In the genomic region with DNA sequence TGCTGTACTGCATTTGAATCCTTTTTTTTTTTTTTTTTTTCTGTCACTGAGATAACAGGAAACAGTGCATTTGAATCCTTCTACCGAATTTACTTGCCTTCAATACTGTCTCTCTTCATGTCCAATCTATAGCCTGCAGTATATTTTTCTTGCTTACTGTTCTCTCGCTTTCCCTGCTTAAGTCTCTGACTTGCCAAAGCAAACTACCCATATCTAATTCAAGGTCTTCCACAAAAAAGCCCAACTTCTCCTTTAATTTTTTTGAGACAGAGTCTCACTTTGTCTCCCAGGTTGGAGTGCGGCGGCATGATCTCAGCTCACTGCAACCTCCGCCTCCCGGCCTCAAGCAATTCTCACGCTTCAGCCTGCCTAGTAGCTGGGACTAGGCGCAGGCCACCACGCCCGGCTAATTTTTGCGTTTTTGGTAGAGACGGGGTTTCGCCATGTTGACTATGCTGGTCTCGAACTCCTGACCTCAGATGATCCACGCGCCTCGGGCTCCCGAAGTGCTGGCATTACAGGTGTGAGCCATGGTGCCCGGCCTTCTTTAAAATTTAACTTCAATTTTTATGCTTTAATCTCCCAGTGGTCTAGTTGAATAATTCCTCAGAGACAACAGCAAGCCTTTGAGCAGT, we compare ENCODE assay signal across 8 cellular contexts. TPM values are rescaled to one million over a fixed set of nuclear protein-coding genes. Genes with fewer than 3 reads are reported as not detected.
DNase-seq lines count a peak whose midpoint lies in the region; ATAC-seq and TF ChIP-seq lines count a peak whose summit lies in the region.

No MANE protein-coding gene starts in this region.

- no peak for TF ChIP-seq POLR2A in testis (IDR thresholded peaks at IDR 0.05)

- no peak for ATAC-seq in activated CD8-positive, alpha-beta memory T cell treated with anti-CD3 and anti-CD28 coated beads, Interleukin-2, amount 10 ng/mL, durations not matched to agents 7 days and 5 days
- ATAC-seq in HG03457 (IDR thresholded peaks at IDR 0.05; ENCODE audit: unreplicated experiment) (no peak), GM18511 (IDR thresholded peaks at IDR 0.05; ENCODE audit: unreplicated experiment) (no peak)

- no peak overlapping the region for H3K27ac ChIP-seq in iPS-20b (ENCODE audit: low read length)
- H3K27ac ChIP-seq in testis: peak overlapping the region in 1 of 2 donors; percentile 48

- H3K27me3 Mint-ChIP-seq in activated CD8-positive, alpha-beta memory T cell treated with anti-CD3 and anti-CD28 coated beads, Interleukin-2, amount 10 ng/mL, durations not matched to agents 7 days and 5 days: no peaks in the 10 kb centered on the region
- H3K27me3 Mint-ChIP-seq in activated CD4-positive, alpha-beta memory T cell treated with anti-CD3 and anti-CD28 coated beads, Interleukin-2, amount 10 ng/mL, durations not matched to agents 7 days and 5 days: no peaks in the 10 kb centered on the region

- H3K4me3 ChIP-seq in iPS-20b (ENCODE audit: low read length) (peak overlapping the region; percentile 100), testis (peak overlapping the region; percentile 91 to 96)

- intact Hi-C loops in testis (cut with DNase I; ENCODE audit: low total_unique reads): no loop called here

- H3K4me1 ChIP-seq in iPS-20b (ENCODE audit: insufficient read depth, low read length): no peaks in the 10 kb centered on the region
- peaks cover 19% of the 10 kb centered on the region for H3K4me1 ChIP-seq in testis

- H3K9me3 ChIP-seq in iPS-20b (ENCODE audit: insufficient read depth, low read depth, low read length): no peaks in the 10 kb centered on the region
- no peaks in the 10 kb centered on the region for H3K9me3 ChIP-seq in testis

- TF ChIP-seq CTCF in testis (IDR thresholded peaks at IDR 0.05): no peak

- H3K27ac Mint-ChIP-seq in activated CD8-positive, alpha-beta memory T cell treated with anti-CD3 and anti-CD28 coated beads, Interleukin-2, amount 10 ng/mL, durations not matched to agents 7 days and 5 days: peak overlapping the region; percentile 92
- peak overlapping the region; percentile 83 for H3K27ac Mint-ChIP-seq in activated CD4-positive, alpha-beta memory T cell treated with anti-CD3 and anti-CD28 coated beads, Interleukin-2, amount 10 ng/mL, durations not matched to agents 7 days and 5 days

- DNase-seq in activated CD8-positive, alpha-beta memory T cell treated with anti-CD3 and anti-CD28 coated beads, Interleukin-2, amount 10 ng/mL, durations not matched to agents 7 days and 5 days: no peak
- no peak for DNase-seq in activated CD8-positive, alpha-beta memory T cell treated with anti-CD3 and anti-CD28 coated beads, Interleukin-2, amount 50 U/mL, for 4 hours
- no peak for DNase-seq in activated CD4-positive, alpha-beta memory T cell treated with anti-CD3 and anti-CD28 coated beads, Interleukin-2, amount 10 ng/mL, durations not matched to agents 7 days and 5 days
- DNase-seq in testis (no peak), NCI-H748 (lab: John Stamatoyannopoulos, UW; ENCODE audit: unreplicated experiment) (no peak)

- H3K36me3 ChIP-seq in iPS-20b (ENCODE audit: insufficient read depth, low read depth, low read length) (peaks cover 61% of the 10 kb centered on the region), testis (ENCODE audit: low read depth, missing control alignments) (no peaks in the 10 kb centered on the region)

- peak overlapping the region; percentile 98 for H3K4me3 Mint-ChIP-seq in activated CD8-positive, alpha-beta memory T cell treated with anti-CD3 and anti-CD28 coated beads, Interleukin-2, amount 10 ng/mL, durations not matched to agents 7 days and 5 days
- peak overlapping the region; percentile 92 for H3K4me3 Mint-ChIP-seq in activated CD4-positive, alpha-beta memory T cell treated with anti-CD3 and anti-CD28 coated beads, Interleukin-2, amount 10 ng/mL, durations not matched to agents 7 days and 5 days

- peak overlapping the region; percentile 94 for H3K9ac ChIP-seq in iPS-20b (ENCODE audit: low read depth, low read length)

- H3K9me3 Mint-ChIP-seq in activated CD8-positive, alpha-beta memory T cell treated with anti-CD3 and anti-CD28 coated beads, Interleukin-2, amount 10 ng/mL, durations not matched to agents 7 days and 5 days (ENCODE audit: low read depth): no peaks in the 10 kb centered on the region
- H3K9me3 Mint-ChIP-seq in activated CD4-positive, alpha-beta memory T cell treated with anti-CD3 and anti-CD28 coated beads, Interleukin-2, amount 10 ng/mL, durations not matched to agents 7 days and 5 days: no peaks in the 10 kb centered on the region

- CTCF ChIA-PET in activated CD8-positive, alpha-beta memory T cell treated with anti-CD3 and anti-CD28 coated beads, Interleukin-2, amount 10 ng/mL, durations not matched to agents 7 days and 5 days (lab: Charles Lee): interaction anchor here (1.5 to 3.3 kb wide), 4 partner anchors 10 to 120 kb away, joined by 4 to 11 read pairs (median 8); a partner anchor contains a TSS
- CTCF ChIA-PET in activated CD4-positive, alpha-beta memory T cell treated with anti-CD3 and anti-CD28 coated beads, Interleukin-2, amount 10 ng/mL, durations not matched to agents 7 days and 5 days (lab: Charles Lee): interaction anchor here (1.1 to 2.1 kb wide), 5 partner anchors 17 to 88 kb away, joined by 3 to 9 read pairs (median 3); no protein-coding TSS in a partner anchor

- peaks cover 62% of the 10 kb centered on the region for H3K4me1 Mint-ChIP-seq in activated CD8-positive, alpha-beta memory T cell treated with anti-CD3 and anti-CD28 coated beads, Interleukin-2, amount 10 ng/mL, durations not matched to agents 7 days and 5 days
- H3K4me1 Mint-ChIP-seq in activated CD4-positive, alpha-beta memory T cell treated with anti-CD3 and anti-CD28 coated beads, Interleukin-2, amount 10 ng/mL, durations not matched to agents 7 days and 5 days: peaks cover 54% of the 10 kb centered on the region

- H3K27me3 ChIP-seq in iPS-20b (ENCODE audit: insufficient read depth, low read length) (no peaks in the 10 kb centered on the region), testis (no peaks in the 10 kb centered on the region)

- 38 to 45% methylated on average over 19 of the region's 19 CpGs for WGBS in testis, 2 donors

- POLR2A ChIA-PET in activated CD4-positive, alpha-beta memory T cell treated with anti-CD3 and anti-CD28 coated beads, Interleukin-2, amount 10 ng/mL, durations not matched to agents 7 days and 5 days (lab: Charles Lee): interaction anchor here (0.6 to 3.6 kb wide), 9 partner anchors 8 to 264 kb away, joined by 3 to 37 read pairs (median 5); a partner anchor contains a TSS

- H3K36me3 Mint-ChIP-seq in activated CD8-positive, alpha-beta memory T cell treated with anti-CD3 and anti-CD28 coated beads, Interleukin-2, amount 10 ng/mL, durations not matched to agents 7 days and 5 days: peaks cover 34% of the 10 kb centered on the region
- H3K36me3 Mint-ChIP-seq in activated CD4-positive, alpha-beta memory T cell treated with anti-CD3 and anti-CD28 coated beads, Interleukin-2, amount 10 ng/mL, durations not matched to agents 7 days and 5 days (ENCODE audit: low read depth): peaks cover 57% of the 10 kb centered on the region

RNA-seq across cellular contexts. Expression of a gene that starts 0.9 kb away (rescaled TPM):
- total RNA-seq in activated CD8-positive, alpha-beta memory T cell treated with anti-CD3 and anti-CD28 coated beads, Interleukin-2, amount 10 ng/mL, durations not matched to agents 7 days and 5 days: 10 to 100 TPM; 59.4 to 67.7 TPM
- 10 to 100 TPM; 38.9 to 39.6 TPM for total RNA-seq in activated CD4-positive, alpha-beta memory T cell treated with anti-CD3 and anti-CD28 coated beads, Interleukin-2, amount 10 ng/mL, durations not matched to agents 7 days and 5 days
- 10 to 100 TPM; 50.7 to 54.9 TPM for total RNA-seq in testis
- polyA plus RNA-seq in testis (ENCODE audit: insufficient read depth, low read depth, low replicate concordance): 47.3 TPM

RNA-seq across cellular contexts. Expression of a gene that starts 1.0 kb away (rescaled TPM):
- 100 to 1,000 TPM; 274 to 387 TPM for total RNA-seq in activated CD8-positive, alpha-beta memory T cell treated with anti-CD3 and anti-CD28 coated beads, Interleukin-2, amount 10 ng/mL, durations not matched to agents 7 days and 5 days
- 100 to 1,000 TPM; 299 to 315 TPM for total RNA-seq in activated CD4-positive, alpha-beta memory T cell treated with anti-CD3 and anti-CD28 coated beads, Interleukin-2, amount 10 ng/mL, durations not matched to agents 7 days and 5 days
- 100 to 1,000 TPM; 175 to 193 TPM for total RNA-seq in testis
- polyA plus RNA-seq in testis (ENCODE audit: insufficient read depth, low read depth, low replicate concordance): 280 TPM

RNA-seq across cellular contexts. Expression of a gene that starts 29.5 kb away (rescaled TPM):
- 10 to 100 TPM; 15.3 to 16.8 TPM for total RNA-seq in activated CD8-positive, alpha-beta memory T cell treated with anti-CD3 and anti-CD28 coated beads, Interleukin-2, amount 10 ng/mL, durations not matched to agents 7 days and 5 days
- total RNA-seq in activated CD4-positive, alpha-beta memory T cell treated with anti-CD3 and anti-CD28 coated beads, Interleukin-2, amount 10 ng/mL, durations not matched to agents 7 days and 5 days: 10 to 100 TPM; 13.1 to 13.2 TPM
- total RNA-seq in testis: 10 to 100 TPM; 26.3 to 29.1 TPM
- polyA plus RNA-seq in testis (ENCODE audit: insufficient read depth, low read depth, low replicate concordance): 19.7 TPM

RNA-seq across cellular contexts. Expression of a gene that starts 46.4 kb away (rescaled TPM):
- 10 to 100 TPM; 17.0 to 17.2 TPM for total RNA-seq in activated CD8-positive, alpha-beta memory T cell treated with anti-CD3 and anti-CD28 coated beads, Interleukin-2, amount 10 ng/mL, durations not matched to agents 7 days and 5 days
- 10 to 100 TPM; 13.9 to 15.1 TPM for total RNA-seq in activated CD4-positive, alpha-beta memory T cell treated with anti-CD3 and anti-CD28 coated beads, Interleukin-2, amount 10 ng/mL, durations not matched to agents 7 days and 5 days
- total RNA-seq in testis: 10 to 100 TPM; 15.7 to 23.2 TPM
- 15.9 TPM for polyA plus RNA-seq in testis (ENCODE audit: insufficient read depth, low read depth, low replicate concordance)

RNA-seq across cellular contexts. Expression of a gene that starts 54.9 kb away (rescaled TPM):
- 10 to 100 TPM; 65.6 to 93.4 TPM for total RNA-seq in activated CD8-positive, alpha-beta memory T cell treated with anti-CD3 and anti-CD28 coated beads, Interleukin-2, amount 10 ng/mL, durations not matched to agents 7 days and 5 days
- total RNA-seq in activated CD4-positive, alpha-beta memory T cell treated with anti-CD3 and anti-CD28 coated beads, Interleukin-2, amount 10 ng/mL, durations not matched to agents 7 days and 5 days: 100 to 1,000 TPM; 135 to 138 TPM
- total RNA-seq in testis: 10 to 100 TPM; 53.1 to 78.6 TPM
- 43.5 TPM for polyA plus RNA-seq in testis (ENCODE audit: insufficient read depth, low read depth, low replicate concordance)
